ENCODE assay signal across 9 cellular contexts in the genomic region with DNA sequence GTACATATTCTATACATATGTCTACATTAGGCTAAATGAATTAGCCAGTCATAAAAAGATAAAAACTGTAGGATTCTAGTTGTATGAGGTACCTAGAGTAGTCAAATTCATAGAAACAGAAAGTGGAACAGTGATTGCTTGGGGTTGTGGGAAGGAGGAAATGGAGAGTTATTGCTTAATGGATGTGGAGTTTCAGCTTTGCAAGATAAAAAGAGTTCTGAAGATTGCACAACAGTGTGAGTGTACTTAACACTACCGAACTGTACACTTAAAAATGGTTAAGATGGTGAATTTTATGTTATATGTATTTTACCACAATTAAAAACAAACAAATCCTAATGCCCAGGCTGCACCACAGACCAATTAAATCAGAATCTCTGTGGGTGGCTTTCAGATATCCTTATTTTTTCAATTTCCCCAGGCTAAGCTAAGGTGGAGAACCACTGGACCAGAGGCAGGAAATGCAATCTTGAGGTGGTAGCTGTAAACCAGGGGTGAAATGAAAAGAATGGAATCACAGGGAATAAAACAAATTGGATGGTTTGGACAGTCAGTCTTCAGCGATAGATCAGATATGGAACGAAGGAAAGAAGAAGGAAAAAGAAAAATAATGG.
A peak's percentile ranks its signal among the peaks of the same experiment; 100 is the strongest.
DNase-seq lines count a peak whose midpoint lies in the region; ATAC-seq and TF ChIP-seq lines count a peak whose summit lies in the region.
"Had no signal": no experiment of that assay in that cellular context is flagged by ENCODE, and none has a peak within 500 bp of the region (broad histone marks: within the 10 kb centered on the region; RNA-seq: fewer than 3 reads in every experiment).

No MANE protein-coding gene starts in this region.

- H3K4me2 ChIP-seq in Karpas-422 (ENCODE audit: low read depth, low read length, poor library complexity, severe bottlenecking) (peak overlapping the region; percentile 49), neuronal stem cell (ENCODE audit: insufficient read depth, low read length, poor library complexity, severe bottlenecking) (no peak overlapping the region)

- H2AK5ac ChIP-seq in neuronal stem cell (ENCODE audit: low read depth, low read length): no peak overlapping the region

- WGBS in neuronal stem cell (ENCODE audit: extremely low coverage in 2 of 2, insufficient read length in 2 of 2, insufficient replicate concordance in 1 of 2), 2 donors: no CpG with 5 or more reads among the region's 3 CpGs

- H3K36me3 ChIP-seq in Karpas-422 (ENCODE audit: insufficient read depth, low read length) (no peaks in the 10 kb centered on the region), mucosa of descending colon (ENCODE audit: low read depth) (no peaks in the 10 kb centered on the region), neuronal stem cell (replicated peaks in 1 of 2; ENCODE audit: control insufficient read depth in 2 of 2, insufficient read depth in 2 of 2, low read length in 2 of 2) (no peaks in the 10 kb centered on the region)

- H4K91ac ChIP-seq in neuronal stem cell (ENCODE audit: low read depth, low read length, poor library complexity): no peak overlapping the region

- no peak overlapping the region for H3K14ac ChIP-seq in neuronal stem cell (ENCODE audit: low read length)

- H3K27me3 ChIP-seq in Karpas-422 (ENCODE audit: low read length) (no peaks in the 10 kb centered on the region), neuronal stem cell (ENCODE audit: control insufficient read depth in 3 of 3, insufficient read depth in 3 of 3, low read depth in 1 of 3, low read length in 3 of 3) (no peaks in the 10 kb centered on the region)

- no peak overlapping the region for H3K18ac ChIP-seq in neuronal stem cell (ENCODE audit: low read length)

- H3K9me2 ChIP-seq in Karpas-422 (replicated peaks; ENCODE audit: insufficient read depth, low read length): no peaks in the 10 kb centered on the region

- no peaks in the 10 kb centered on the region for H4K20me1 ChIP-seq in Karpas-422 (ENCODE audit: insufficient read depth, low read depth, low read length)

- H3K27ac ChIP-seq in Karpas-422 (ENCODE audit: low read length) (peak overlapping the region; percentile 96), neuronal stem cell (replicated peaks; ENCODE audit: low read length) (no peak overlapping the region)

- 0 out of 2 replicates have a peak overlapping the region, but pooled peaks have one; percentile 17 for H3K9ac ChIP-seq in Karpas-422 (ENCODE audit: low read length)
- H3K9ac ChIP-seq in neuronal stem cell (ENCODE audit: low read depth, low read length, poor library complexity): no peak overlapping the region

- no peak overlapping the region for H3K4ac ChIP-seq in neuronal stem cell (ENCODE audit: low read length)

- H3K79me1 ChIP-seq in neuronal stem cell (ENCODE audit: low read depth, low read length): no peaks in the 10 kb centered on the region

- H3K9me3 ChIP-seq in Karpas-422 (ENCODE audit: low read length): peaks cover 3% of the 10 kb centered on the region; the same call in 1 of the 2 replicates
- no peaks in the 10 kb centered on the region for H3K9me3 ChIP-seq in mucosa of descending colon
- peaks cover 0 to 5% of the 10 kb centered on the region in 2 donors for H3K9me3 ChIP-seq in neuronal stem cell (replicated peaks in 1 of 2; ENCODE audit: control insufficient read depth in 2 of 2, insufficient read depth in 1 of 2, low read depth in 1 of 2, low read length in 2 of 2)

- no peak overlapping the region for H2BK120ac ChIP-seq in neuronal stem cell (ENCODE audit: low read depth, low read length)

- H3K4me3 ChIP-seq in Karpas-422 (ENCODE audit: low read length) (peak overlapping the region; percentile 19; the same call in 1 of the 2 replicates), astrocyte of the spinal cord (ENCODE audit: low read depth, low read length) (no peak overlapping the region), mucosa of descending colon (no peak overlapping the region), neuronal stem cell (ENCODE audit: low read length in 2 of 2) (no peak overlapping the region)

- intact Hi-C loops in mucosa of descending colon (cut with DNase I, micrococcal nuclease): no loop called here

- no peak overlapping the region for H2BK15ac ChIP-seq in neuronal stem cell (ENCODE audit: low read length)

- H3K23ac ChIP-seq in neuronal stem cell (ENCODE audit: low read depth, low read length, poor library complexity): no peak overlapping the region

- no peak overlapping the region for H4K8ac ChIP-seq in neuronal stem cell (ENCODE audit: low read depth, low read length)

- ATAC-seq in mucosa of descending colon (peak; percentile 96), HG03432 (IDR thresholded peaks at IDR 0.05; ENCODE audit: unreplicated experiment) (no peak), HG02852 (IDR thresholded peaks at IDR 0.05; ENCODE audit: unreplicated experiment) (no peak)

- peaks cover 61% of the 10 kb centered on the region for H3K4me1 ChIP-seq in Karpas-422 (ENCODE audit: low read length)
- H3K4me1 ChIP-seq in mucosa of descending colon (ENCODE audit: low read depth): peaks cover 5% of the 10 kb centered on the region
- H3K4me1 ChIP-seq in neuronal stem cell (ENCODE audit: control insufficient read depth in 2 of 2, insufficient read depth in 1 of 2, low read depth in 1 of 2, low read length in 2 of 2): peaks cover 0 to 2% of the 10 kb centered on the region in 2 donors

- H3K79me2 ChIP-seq in Karpas-422 (ENCODE audit: low read length): no peaks in the 10 kb centered on the region

- H2AFZ ChIP-seq in Karpas-422 (ENCODE audit: low read length): peak overlapping the region; percentile 47; the same call in 1 of the 2 replicates
- no peak overlapping the region for H2AFZ ChIP-seq in neuronal stem cell (ENCODE audit: low read length)

- DNase-seq in DMS79 (lab: John Stamatoyannopoulos, UW) (peak; percentile 13), Karpas-422 (peak; percentile 73), astrocyte of the spinal cord (ENCODE audit: low read depth, low spot score) (peak; percentile 25), mucosa of descending colon (no peak), neuronal stem cell (ENCODE audit: low spot score) (no peak), NCI-H146 (lab: John Stamatoyannopoulos, UW) (no peak)
- DNase-seq: NCI-H2029 treated with DMSO at 0.1 percent for 48 hours had no signal

- in situ Hi-C loops in astrocyte of the spinal cord (cut with HindIII; ENCODE audit: low sequenced_read_pairs): no loop called here

- TF ChIP-seq CTCF in astrocyte of the spinal cord (IDR thresholded peaks at IDR 0.05; ENCODE audit: low read depth, low read length) (no peak), mucosa of descending colon (IDR thresholded peaks at IDR 0.05) (no peak)

- H2BK5ac ChIP-seq in neuronal stem cell (ENCODE audit: low read length): no peak overlapping the region

- H2BK12ac ChIP-seq in neuronal stem cell (ENCODE audit: low read length): no peak overlapping the region

Comparison
In these comparisons a context has a peak if more than half of its experiments do, and no peak if none do; other contexts are left out.
1. DNase-seq: peak in DMS79 (single experiment), Karpas-422 (single experiment) and astrocyte of the spinal cord (single experiment); none in mucosa of descending colon (0 of 3), neuronal stem cell (single experiment) and NCI-H146 (single experiment).